ENCODE assay signal across 1 cellular context in the genomic region with DNA sequence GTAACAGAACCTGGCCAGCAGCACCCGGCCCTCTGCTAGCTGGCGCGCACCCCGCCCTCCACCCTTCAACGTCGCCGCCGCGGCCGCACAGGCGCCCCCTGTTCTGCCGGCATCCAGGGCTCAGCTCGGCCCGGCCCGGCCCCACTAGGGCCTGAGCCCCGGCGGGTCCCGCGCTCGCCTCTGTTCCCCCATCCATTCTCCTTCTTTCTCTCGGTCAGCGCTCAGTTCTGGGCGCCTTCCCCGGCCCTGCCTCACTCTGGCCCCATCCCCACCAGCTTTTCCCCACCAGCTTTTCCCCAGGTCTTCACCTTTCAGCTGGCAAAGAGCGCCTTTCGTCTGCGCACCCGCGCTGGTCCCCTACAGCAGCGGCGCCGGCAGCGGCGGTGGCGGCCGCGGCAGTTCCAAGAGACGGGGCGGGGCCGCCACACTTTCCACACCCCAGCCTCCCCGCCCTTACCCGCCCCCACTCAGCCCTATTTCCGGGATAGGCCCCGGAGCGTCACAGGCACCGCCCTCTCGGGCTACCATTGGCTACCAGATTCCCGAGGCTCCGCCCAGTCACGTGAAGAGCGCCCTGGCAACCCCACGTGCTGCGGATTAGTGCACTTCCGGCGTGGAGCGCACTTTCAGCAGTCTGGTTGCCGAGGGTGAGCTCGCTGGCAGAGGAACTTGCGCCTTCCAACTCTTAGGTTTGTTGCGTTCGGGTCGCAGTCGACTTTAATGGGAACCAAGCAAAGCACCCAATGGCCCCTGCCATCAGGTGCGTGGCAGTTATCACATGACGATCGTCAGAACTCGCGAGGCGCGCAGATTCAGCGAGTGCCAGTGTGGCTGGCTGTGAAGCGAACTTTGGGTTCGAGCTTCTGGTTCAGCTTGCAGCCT.
TF ChIP-seq lines count a peak whose summit lies in the region.

A gene (minus strand): TSS at position 403 of the 882 bp plus-strand sequence. CDS start 831 bp downstream, outside the sequence.

TF ChIP-seq in HepG2, 621 proteins besides CTCF, POLR2A, EP300 and RAD21 (continued from another document and continues in another):
- TF ChIP-seq, protein P1, sequence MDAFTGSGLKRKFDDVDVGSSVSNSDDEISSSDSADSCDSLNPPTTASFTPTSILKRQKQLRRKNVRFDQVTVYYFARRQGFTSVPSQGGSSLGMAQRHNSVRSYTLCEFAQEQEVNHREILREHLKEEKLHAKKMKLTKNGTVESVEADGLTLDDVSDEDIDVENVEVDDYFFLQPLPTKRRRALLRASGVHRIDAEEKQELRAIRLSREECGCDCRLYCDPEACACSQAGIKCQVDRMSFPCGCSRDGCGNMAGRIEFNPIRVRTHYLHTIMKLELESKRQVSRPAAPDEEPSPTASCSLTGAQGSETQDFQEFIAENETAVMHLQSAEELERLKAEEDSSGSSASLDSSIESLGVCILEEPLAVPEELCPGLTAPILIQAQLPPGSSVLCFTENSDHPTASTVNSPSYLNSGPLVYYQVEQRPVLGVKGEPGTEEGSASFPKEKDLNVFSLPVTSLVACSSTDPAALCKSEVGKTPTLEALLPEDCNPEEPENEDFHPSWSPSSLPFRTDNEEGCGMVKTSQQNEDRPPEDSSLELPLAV (CRISPR knock-in tag; conservative IDR thresholded peaks at IDR 0.05; ENCODE audit: low read depth): no peak
- TF ChIP-seq, protein P2, sequence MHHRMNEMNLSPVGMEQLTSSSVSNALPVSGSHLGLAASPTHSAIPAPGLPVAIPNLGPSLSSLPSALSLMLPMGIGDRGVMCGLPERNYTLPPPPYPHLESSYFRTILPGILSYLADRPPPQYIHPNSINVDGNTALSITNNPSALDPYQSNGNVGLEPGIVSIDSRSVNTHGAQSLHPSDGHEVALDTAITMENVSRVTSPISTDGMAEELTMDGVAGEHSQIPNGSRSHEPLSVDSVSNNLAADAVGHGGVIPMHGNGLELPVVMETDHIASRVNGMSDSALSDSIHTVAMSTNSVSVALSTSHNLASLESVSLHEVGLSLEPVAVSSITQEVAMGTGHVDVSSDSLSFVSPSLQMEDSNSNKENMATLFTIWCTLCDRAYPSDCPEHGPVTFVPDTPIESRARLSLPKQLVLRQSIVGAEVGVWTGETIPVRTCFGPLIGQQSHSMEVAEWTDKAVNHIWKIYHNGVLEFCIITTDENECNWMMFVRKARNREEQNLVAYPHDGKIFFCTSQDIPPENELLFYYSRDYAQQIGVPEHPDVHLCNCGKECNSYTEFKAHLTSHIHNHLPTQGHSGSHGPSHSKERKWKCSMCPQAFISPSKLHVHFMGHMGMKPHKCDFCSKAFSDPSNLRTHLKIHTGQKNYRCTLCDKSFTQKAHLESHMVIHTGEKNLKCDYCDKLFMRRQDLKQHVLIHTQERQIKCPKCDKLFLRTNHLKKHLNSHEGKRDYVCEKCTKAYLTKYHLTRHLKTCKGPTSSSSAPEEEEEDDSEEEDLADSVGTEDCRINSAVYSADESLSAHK (CRISPR knock-in tag; IDR thresholded peaks at IDR 0.05; ENCODE audit: borderline replicate concordance): no peak
- TF ChIP-seq, protein P3, sequence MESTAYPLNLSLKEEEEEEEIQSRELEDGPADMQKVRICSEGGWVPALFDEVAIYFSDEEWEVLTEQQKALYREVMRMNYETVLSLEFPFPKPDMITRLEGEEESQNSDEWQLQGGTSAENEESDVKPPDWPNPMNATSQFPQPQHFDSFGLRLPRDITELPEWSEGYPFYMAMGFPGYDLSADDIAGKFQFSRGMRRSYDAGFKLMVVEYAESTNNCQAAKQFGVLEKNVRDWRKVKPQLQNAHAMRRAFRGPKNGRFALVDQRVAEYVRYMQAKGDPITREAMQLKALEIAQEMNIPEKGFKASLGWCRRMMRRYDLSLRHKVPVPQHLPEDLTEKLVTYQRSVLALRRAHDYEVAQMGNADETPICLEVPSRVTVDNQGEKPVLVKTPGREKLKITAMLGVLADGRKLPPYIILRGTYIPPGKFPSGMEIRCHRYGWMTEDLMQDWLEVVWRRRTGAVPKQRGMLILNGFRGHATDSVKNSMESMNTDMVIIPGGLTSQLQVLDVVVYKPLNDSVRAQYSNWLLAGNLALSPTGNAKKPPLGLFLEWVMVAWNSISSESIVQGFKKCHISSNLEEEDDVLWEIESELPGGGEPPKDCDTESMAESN (CRISPR knock-in tag; conservative IDR thresholded peaks at IDR 0.05): peak; percentile 31; the same call in 1 of the 2 replicates
- TF ChIP-seq, protein P4, sequence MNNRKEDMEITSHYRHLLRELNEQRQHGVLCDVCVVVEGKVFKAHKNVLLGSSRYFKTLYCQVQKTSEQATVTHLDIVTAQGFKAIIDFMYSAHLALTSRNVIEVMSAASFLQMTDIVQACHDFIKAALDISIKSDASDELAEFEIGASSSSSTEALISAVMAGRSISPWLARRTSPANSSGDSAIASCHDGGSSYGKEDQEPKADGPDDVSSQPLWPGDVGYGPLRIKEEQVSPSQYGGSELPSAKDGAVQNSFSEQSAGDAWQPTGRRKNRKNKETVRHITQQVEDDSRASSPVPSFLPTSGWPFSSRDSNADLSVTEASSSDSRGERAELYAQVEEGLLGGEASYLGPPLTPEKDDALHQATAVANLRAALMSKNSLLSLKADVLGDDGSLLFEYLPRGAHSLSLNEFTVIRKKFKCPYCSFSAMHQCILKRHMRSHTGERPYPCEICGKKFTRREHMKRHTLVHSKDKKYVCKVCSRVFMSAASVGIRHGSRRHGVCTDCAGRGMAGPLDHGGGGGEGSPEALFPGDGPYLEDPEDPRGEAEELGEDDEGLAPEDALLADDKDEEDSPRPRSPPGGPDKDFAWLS (CRISPR knock-in tag; IDR thresholded peaks at IDR 0.05; ENCODE audit: borderline replicate concordance): no peak
- TF ChIP-seq ZNF432 (CRISPR knock-in tag; IDR thresholded peaks at IDR 0.05; ENCODE audit: borderline replicate concordance) (no peak), PRPF4 (IDR thresholded peaks at IDR 0.05; ENCODE audit: low read depth, low read length, poor library complexity, severe bottlenecking) (no peak), MAFK (conservative IDR thresholded peaks at IDR 0.05 in 1 of 2, IDR thresholded peaks at IDR 0.05 in 1 of 2; ENCODE audit: low read length in 2 of 2) (no peak), RBM39 (IDR thresholded peaks at IDR 0.05; ENCODE audit: low read depth, low read length, poor library complexity, severe bottlenecking) (no peak), ZKSCAN5 (CRISPR knock-in tag; IDR thresholded peaks at IDR 0.05) (no peak), ZNF652 (CRISPR knock-in tag; IDR thresholded peaks at IDR 0.05; ENCODE audit: borderline replicate concordance, low read depth) (no peak), ZSCAN12 (CRISPR knock-in tag; IDR thresholded peaks at IDR 0.05) (no peak), POLR2G (IDR thresholded peaks at IDR 0.05; ENCODE audit: low read depth, low read length) (peak; percentile 63), SKI (IDR thresholded peaks at IDR 0.05; ENCODE audit: partially characterized antibody) (no peak), ATAD3A (CRISPR knock-in tag; IDR thresholded peaks at IDR 0.05) (no peak), ZNF891 (CRISPR knock-in tag; IDR thresholded peaks at IDR 0.05) (peak; percentile 89), ETV6 (CRISPR knock-in tag; conservative IDR thresholded peaks at IDR 0.05) (no peak), PHF5A (CRISPR knock-in tag; IDR thresholded peaks at IDR 0.05; ENCODE audit: low read depth, unreplicated experiment) (no peak), ZNF501 (CRISPR knock-in tag; IDR thresholded peaks at IDR 0.05) (peak; percentile 74; the same call in 1 of the 2 replicates), ZNF780A (CRISPR knock-in tag; IDR thresholded peaks at IDR 0.05) (no peak), SYNCRIP (IDR thresholded peaks at IDR 0.05; ENCODE audit: insufficient read depth, low read depth, low read length) (no peak), ZFX (CRISPR knock-in tag; IDR thresholded peaks at IDR 0.05; ENCODE audit: low read depth) (peak; percentile 62), ZBTB38 (CRISPR knock-in tag; IDR thresholded peaks at IDR 0.05) (peak; percentile 91), CHD4 (IDR thresholded peaks at IDR 0.05; ENCODE audit: borderline replicate concordance, low read length) (no peak), KMT2A (CRISPR knock-in tag; IDR thresholded peaks at IDR 0.05) (peak; percentile 57; the same call in 1 of the 2 replicates), CBX5 (CRISPR knock-in tag; IDR thresholded peaks at IDR 0.05; ENCODE audit: borderline replicate concordance) (no peak), ZNF660 (CRISPR knock-in tag; IDR thresholded peaks at IDR 0.05; ENCODE audit: borderline replicate concordance, low read depth) (no peak), PHF8 (CRISPR knock-in tag; IDR thresholded peaks at IDR 0.05) (peak; percentile 58; the same call in 1 of the 2 replicates), SIX1 (CRISPR knock-in tag; IDR thresholded peaks at IDR 0.05; ENCODE audit: borderline replicate concordance) (no peak), ZBTB3 (CRISPR knock-in tag; IDR thresholded peaks at IDR 0.05; ENCODE audit: borderline replicate concordance, low read depth) (no peak), ZNF550 (CRISPR knock-in tag; IDR thresholded peaks at IDR 0.05; ENCODE audit: borderline replicate concordance) (no peak), SETDB1 (CRISPR knock-in tag; IDR thresholded peaks at IDR 0.05; ENCODE audit: borderline replicate concordance) (no peak), ZNF331 (CRISPR knock-in tag; IDR thresholded peaks at IDR 0.05) (0 out of 2 replicates have a peak, but pooled peaks have one; percentile 78)
- TF ChIP-seq, protein P5, sequence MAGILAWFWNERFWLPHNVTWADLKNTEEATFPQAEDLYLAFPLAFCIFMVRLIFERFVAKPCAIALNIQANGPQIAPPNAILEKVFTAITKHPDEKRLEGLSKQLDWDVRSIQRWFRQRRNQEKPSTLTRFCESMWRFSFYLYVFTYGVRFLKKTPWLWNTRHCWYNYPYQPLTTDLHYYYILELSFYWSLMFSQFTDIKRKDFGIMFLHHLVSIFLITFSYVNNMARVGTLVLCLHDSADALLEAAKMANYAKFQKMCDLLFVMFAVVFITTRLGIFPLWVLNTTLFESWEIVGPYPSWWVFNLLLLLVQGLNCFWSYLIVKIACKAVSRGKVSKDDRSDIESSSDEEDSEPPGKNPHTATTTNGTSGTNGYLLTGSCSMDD (CRISPR knock-in tag; IDR thresholded peaks at IDR 0.05): no peak
- TF ChIP-seq, protein P6, sequence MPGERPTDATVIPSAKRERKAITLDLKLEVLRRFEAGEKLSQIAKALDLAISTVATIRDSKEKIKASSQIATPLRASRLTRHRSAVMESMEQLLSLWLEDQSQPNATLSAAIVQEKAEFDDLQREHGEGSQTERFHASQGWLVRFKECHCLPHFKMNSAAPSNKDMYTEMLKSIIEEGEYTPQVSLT (CRISPR knock-in tag; IDR thresholded peaks at IDR 0.05; ENCODE audit: borderline replicate concordance, low read depth): no peak
- TF ChIP-seq, protein P7, sequence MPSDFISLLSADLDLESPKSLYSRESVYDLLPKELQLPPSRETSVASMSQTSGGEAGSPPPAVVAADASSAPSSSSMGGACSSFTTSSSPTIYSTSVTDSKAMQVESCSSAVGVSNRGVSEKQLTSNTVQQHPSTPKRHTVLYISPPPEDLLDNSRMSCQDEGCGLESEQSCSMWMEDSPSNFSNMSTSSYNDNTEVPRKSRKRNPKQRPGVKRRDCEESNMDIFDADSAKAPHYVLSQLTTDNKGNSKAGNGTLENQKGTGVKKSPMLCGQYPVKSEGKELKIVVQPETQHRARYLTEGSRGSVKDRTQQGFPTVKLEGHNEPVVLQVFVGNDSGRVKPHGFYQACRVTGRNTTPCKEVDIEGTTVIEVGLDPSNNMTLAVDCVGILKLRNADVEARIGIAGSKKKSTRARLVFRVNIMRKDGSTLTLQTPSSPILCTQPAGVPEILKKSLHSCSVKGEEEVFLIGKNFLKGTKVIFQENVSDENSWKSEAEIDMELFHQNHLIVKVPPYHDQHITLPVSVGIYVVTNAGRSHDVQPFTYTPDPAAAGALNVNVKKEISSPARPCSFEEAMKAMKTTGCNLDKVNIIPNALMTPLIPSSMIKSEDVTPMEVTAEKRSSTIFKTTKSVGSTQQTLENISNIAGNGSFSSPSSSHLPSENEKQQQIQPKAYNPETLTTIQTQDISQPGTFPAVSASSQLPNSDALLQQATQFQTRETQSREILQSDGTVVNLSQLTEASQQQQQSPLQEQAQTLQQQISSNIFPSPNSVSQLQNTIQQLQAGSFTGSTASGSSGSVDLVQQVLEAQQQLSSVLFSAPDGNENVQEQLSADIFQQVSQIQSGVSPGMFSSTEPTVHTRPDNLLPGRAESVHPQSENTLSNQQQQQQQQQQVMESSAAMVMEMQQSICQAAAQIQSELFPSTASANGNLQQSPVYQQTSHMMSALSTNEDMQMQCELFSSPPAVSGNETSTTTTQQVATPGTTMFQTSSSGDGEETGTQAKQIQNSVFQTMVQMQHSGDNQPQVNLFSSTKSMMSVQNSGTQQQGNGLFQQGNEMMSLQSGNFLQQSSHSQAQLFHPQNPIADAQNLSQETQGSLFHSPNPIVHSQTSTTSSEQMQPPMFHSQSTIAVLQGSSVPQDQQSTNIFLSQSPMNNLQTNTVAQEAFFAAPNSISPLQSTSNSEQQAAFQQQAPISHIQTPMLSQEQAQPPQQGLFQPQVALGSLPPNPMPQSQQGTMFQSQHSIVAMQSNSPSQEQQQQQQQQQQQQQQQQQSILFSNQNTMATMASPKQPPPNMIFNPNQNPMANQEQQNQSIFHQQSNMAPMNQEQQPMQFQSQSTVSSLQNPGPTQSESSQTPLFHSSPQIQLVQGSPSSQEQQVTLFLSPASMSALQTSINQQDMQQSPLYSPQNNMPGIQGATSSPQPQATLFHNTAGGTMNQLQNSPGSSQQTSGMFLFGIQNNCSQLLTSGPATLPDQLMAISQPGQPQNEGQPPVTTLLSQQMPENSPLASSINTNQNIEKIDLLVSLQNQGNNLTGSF (CRISPR knock-in tag; IDR thresholded peaks at IDR 0.05): no peak; the same call in 1 of the 2 replicates
- TF ChIP-seq, protein P8, sequence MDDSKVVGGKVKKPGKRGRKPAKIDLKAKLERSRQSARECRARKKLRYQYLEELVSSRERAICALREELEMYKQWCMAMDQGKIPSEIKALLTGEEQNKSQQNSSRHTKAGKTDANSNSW (CRISPR knock-in tag; IDR thresholded peaks at IDR 0.05; ENCODE audit: borderline replicate concordance): no peak
- TF ChIP-seq, protein P9, sequence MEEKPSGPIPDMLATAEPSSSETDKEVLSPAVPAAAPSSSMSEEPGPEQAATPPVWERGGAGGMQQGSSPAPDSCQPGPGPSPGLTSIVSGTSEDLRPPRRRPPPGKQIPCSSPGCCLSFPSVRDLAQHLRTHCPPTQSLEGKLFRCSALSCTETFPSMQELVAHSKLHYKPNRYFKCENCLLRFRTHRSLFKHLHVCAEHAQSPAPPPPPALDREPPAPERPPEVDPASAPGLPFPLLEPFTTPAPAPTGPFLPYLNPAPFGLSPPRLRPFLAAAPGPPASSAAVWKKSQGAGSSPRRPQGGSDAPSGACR (CRISPR knock-in tag; IDR thresholded peaks at IDR 0.05): peak; percentile 18; the same call in 1 of the 2 replicates
- TF ChIP-seq, protein P10, sequence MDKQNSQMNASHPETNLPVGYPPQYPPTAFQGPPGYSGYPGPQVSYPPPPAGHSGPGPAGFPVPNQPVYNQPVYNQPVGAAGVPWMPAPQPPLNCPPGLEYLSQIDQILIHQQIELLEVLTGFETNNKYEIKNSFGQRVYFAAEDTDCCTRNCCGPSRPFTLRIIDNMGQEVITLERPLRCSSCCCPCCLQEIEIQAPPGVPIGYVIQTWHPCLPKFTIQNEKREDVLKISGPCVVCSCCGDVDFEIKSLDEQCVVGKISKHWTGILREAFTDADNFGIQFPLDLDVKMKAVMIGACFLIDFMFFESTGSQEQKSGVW (CRISPR knock-in tag; IDR thresholded peaks at IDR 0.05; ENCODE audit: borderline replicate concordance): no peak
